ENCODE assay signal across 11 cellular contexts in genomic region chr12:124440841-124441381, GRCh38.
DNase-seq lines count a peak whose midpoint lies in the region; ATAC-seq, FAIRE-seq and TF ChIP-seq lines count a peak whose summit lies in the region.
"Had no signal": no experiment of that assay in that cellular context is flagged by ENCODE, and none has a peak within 500 bp of the region (broad histone marks: within the 10 kb centered on the region; RNA-seq: fewer than 3 reads in every experiment).

No MANE protein-coding gene starts in this region.

- no peak overlapping the region for H2AFZ ChIP-seq in HepG2 (ENCODE audit: low read length)

- H4K20me1 ChIP-seq in HepG2 (ENCODE audit: insufficient read depth, low read length) = no peaks in the 10 kb centered on the region

- no peak overlapping the region for H3K4me2 ChIP-seq in HepG2 (ENCODE audit: low read depth, low read length)

- peak overlapping the region; percentile 66 for H3K27ac Mint-ChIP-seq in endodermal cell

- no peaks in the 10 kb centered on the region for H3K9me3 ChIP-seq in liver (ENCODE audit: control insufficient read depth in 4 of 4, low read length in 3 of 4)
- H3K9me3 ChIP-seq in HepG2 (ENCODE audit: low read length) = no peaks in the 10 kb centered on the region
- peaks cover 11% of the 10 kb centered on the region for H3K9me3 ChIP-seq in endodermal cell (ENCODE audit: control insufficient read depth, low read length)
- no peaks in the 10 kb centered on the region for H3K9me3 ChIP-seq in mesodermal cell (ENCODE audit: control insufficient read depth, low read length)
- H3K9me3 ChIP-seq in aorta (ENCODE audit: control insufficient read depth, low read length) = no peaks in the 10 kb centered on the region
- H3K9me3 ChIP-seq in mucosa of descending colon = no peaks in the 10 kb centered on the region

- FAIRE-seq in HepG2 (lab: Jason Lieb, UNC) = no peak

- H3K36me3 ChIP-seq in liver (ENCODE audit: control insufficient read depth in 4 of 4, insufficient read depth in 3 of 4, low read depth in 1 of 4, low read length in 3 of 4) = peaks cover 0 to 13% (median 9%) of the 10 kb centered on the region in 4 donors
- H3K36me3 ChIP-seq in HepG2 (replicated peaks in 1 of 2; ENCODE audit: control insufficient read depth in 1 of 2, insufficient read depth in 2 of 2, low read length in 2 of 2) = peaks cover 11 to 25% of the 10 kb centered on the region in 2 experiments; a peak in 4 of 5 replicates
- peaks cover 32% of the 10 kb centered on the region for H3K36me3 ChIP-seq in endodermal cell (ENCODE audit: control insufficient read depth, insufficient read depth, low read length)
- peaks cover 42% of the 10 kb centered on the region for H3K36me3 ChIP-seq in mesodermal cell (ENCODE audit: control insufficient read depth, insufficient read depth, low read length)
- no peaks in the 10 kb centered on the region for H3K36me3 ChIP-seq in aorta (ENCODE audit: control insufficient read depth in 1 of 2, insufficient read depth in 2 of 2, low read length in 1 of 2)
- H3K36me3 ChIP-seq in mucosa of descending colon (ENCODE audit: low read depth) = no peaks in the 10 kb centered on the region

- no peaks in the 10 kb centered on the region for H3K27me3 Mint-ChIP-seq in endodermal cell (ENCODE audit: insufficient read depth)
- H3K27me3 Mint-ChIP-seq: naive B cell had no signal

- intact Hi-C loops in HepG2 (cut with micrococcal nuclease; ENCODE audit: unreplicated experiment) = no loop called here
- intact Hi-C loops in aorta (cut with DNase I) = no loop called here
- intact Hi-C loops in mucosa of descending colon (cut with DNase I, micrococcal nuclease) = no loop called here

- CTCF ChIA-PET in HepG2 (lab: Yijun Ruan, JAX; ENCODE audit: low intra/inter-chr PET ratio, low total read pairs) = no interaction called here

- TF ChIP-seq POLR2A in HepG2 (IDR thresholded peaks at IDR 0.05; ENCODE audit: insufficient read depth in 1 of 2, low read depth in 2 of 2, low read length in 2 of 2) = no peak

- no peak overlapping the region for H3K4me3 ChIP-seq in liver (ENCODE audit: low read depth in 1 of 3, low read length in 3 of 3)
- H3K4me3 ChIP-seq in HepG2 (replicated peaks in 1 of 3; ENCODE audit: insufficient read depth in 1 of 3, low read depth in 2 of 3, low read length in 3 of 3) = no peak overlapping the region
- no peak overlapping the region for H3K4me3 ChIP-seq in endodermal cell (ENCODE audit: low read length)
- H3K4me3 ChIP-seq in mesodermal cell (ENCODE audit: extremely low read depth, insufficient read depth, low read length, poor library complexity, severe bottlenecking) = no peak overlapping the region
- H3K4me3 ChIP-seq in aorta (ENCODE audit: low read length in 2 of 2) = no peak overlapping the region
- no peak overlapping the region for H3K4me3 ChIP-seq in mucosa of descending colon

- TF ChIP-seq CTCF in liver (IDR thresholded peaks at IDR 0.05; ENCODE audit: low read depth, low read length, missing input control) = no peak
- no peak for TF ChIP-seq CTCF in HepG2 (CRISPR knock-in tag; IDR thresholded peaks at IDR 0.05)
- TF ChIP-seq CTCF in endodermal cell (conservative IDR thresholded peaks at IDR 0.05) = no peak
- TF ChIP-seq CTCF in mucosa of descending colon (IDR thresholded peaks at IDR 0.05) = no peak

- H3K79me2 ChIP-seq in HepG2 (ENCODE audit: insufficient read depth, low read length) = no peaks in the 10 kb centered on the region

- no peak overlapping the region for H3K9ac ChIP-seq in liver (ENCODE audit: low read depth in 1 of 2, low read length in 2 of 2)
- H3K9ac ChIP-seq in HepG2 (ENCODE audit: insufficient read depth, low read depth, low read length) = no peak overlapping the region
- no peak overlapping the region for H3K9ac ChIP-seq in endodermal cell (ENCODE audit: extremely low read depth, low read length, poor library complexity, severe bottlenecking)

- H3K27me3 ChIP-seq in liver (ENCODE audit: control insufficient read depth in 4 of 4, insufficient read depth in 4 of 4, low read length in 3 of 4) (no peaks in the 10 kb centered on the region), HepG2 (ENCODE audit: control insufficient read depth in 1 of 2, insufficient read depth in 2 of 2, low read length in 2 of 2) (no peaks in the 10 kb centered on the region), endodermal cell (ENCODE audit: control insufficient read depth, insufficient read depth, low read length, poor library complexity, severe bottlenecking) (no peaks in the 10 kb centered on the region), aorta (ENCODE audit: control insufficient read depth in 1 of 2, insufficient read depth in 2 of 2, low read length in 1 of 2) (no peaks in the 10 kb centered on the region)

- peaks cover 32% of the 10 kb centered on the region for H3K36me3 Mint-ChIP-seq in endodermal cell (ENCODE audit: low read depth)

- TF ChIP-seq EP300 in HepG2 (IDR thresholded peaks at IDR 0.05; ENCODE audit: low read depth in 2 of 2, low read length in 2 of 2) (no peak), HepG2 (CRISPR knock-in tag; IDR thresholded peaks at IDR 0.05; ENCODE audit: borderline replicate concordance) (no peak)

- no peak overlapping the region for H3K4me3 Mint-ChIP-seq in endodermal cell
- H3K4me3 Mint-ChIP-seq: naive B cell had no signal

- H3K9me3 Mint-ChIP-seq in endodermal cell = no peaks in the 10 kb centered on the region
- H3K9me3 Mint-ChIP-seq: naive B cell had no signal

- no peaks in the 10 kb centered on the region for H3K4me1 Mint-ChIP-seq in endodermal cell

- no TSS peak for BruUV-seq in HepG2 (replicated peaks; lab: Mats Ljungman, UMichigan)

- TF ChIP-seq RAD21 in liver (IDR thresholded peaks at IDR 0.05) (peak in 1 of 2 donors; percentile 11), HepG2 (CRISPR knock-in tag; IDR thresholded peaks at IDR 0.05) (no peak)

- H3K4me1 ChIP-seq in liver (ENCODE audit: control insufficient read depth in 4 of 4, insufficient read depth in 4 of 4, low read length in 3 of 4) = no peaks in the 10 kb centered on the region
- H3K4me1 ChIP-seq in HepG2 (ENCODE audit: insufficient read depth, low read length) = no peaks in the 10 kb centered on the region
- no peaks in the 10 kb centered on the region for H3K4me1 ChIP-seq in endodermal cell (ENCODE audit: control insufficient read depth, insufficient read depth, low read length)
- H3K4me1 ChIP-seq in mesodermal cell (ENCODE audit: control insufficient read depth, insufficient read depth, low read length, poor library complexity, severe bottlenecking) = peaks cover 11% of the 10 kb centered on the region
- H3K4me1 ChIP-seq in aorta (ENCODE audit: control insufficient read depth in 1 of 2, insufficient read depth in 2 of 2, low read length in 2 of 2) = peaks cover 0 to 4% of the 10 kb centered on the region in 2 donors
- no peaks in the 10 kb centered on the region for H3K4me1 ChIP-seq in mucosa of descending colon (ENCODE audit: low read depth)

- no peak for DNase-seq in HepG2 (ENCODE audit: low spot score)
- DNase-seq in endodermal cell = no peak
- DNase-seq in aorta = no peak
- DNase-seq in NCI-H2196 treated with DMSO at 0.1 percent for 48 hours (lab: John Stamatoyannopoulos, UW; ENCODE audit: unreplicated experiment) = no peak
- DNase-seq in mucosa of descending colon = no peak
- DNase-seq: head of caudate nucleus; naive B cell; stimulated activated CD4-positive, alpha-beta T cell treated with anti-CD3 and anti-CD28 coated beads, Interleukin-2, amount 100 ng/mL, for 48 hours had no signal

- ATAC-seq in HepG2 (no peak), aorta (ENCODE audit: low FRiP score) (peak; percentile 45), HG03565 (IDR thresholded peaks at IDR 0.05; ENCODE audit: unreplicated experiment) (no peak), mucosa of descending colon (no peak)

- WGBS in liver = 82% methylated on average over 13 of the region's 13 CpGs
- 98% methylated on average over 13 of the region's 13 CpGs for WGBS in HepG2 (ENCODE audit: low lambda C conversion rate)
- WGBS in endodermal cell (ENCODE audit: insufficient coverage in 1 of 2, insufficient read length in 1 of 2), 2 experiments = 94 to 95% methylated on average over 11 to 13 of the region's 13 CpGs
- WGBS in mesodermal cell (ENCODE audit: insufficient coverage in 2 of 2), 2 experiments = 94% methylated on average over 7 to 11 of the region's 13 CpGs
- 28 to 30% methylated on average over 13 of the region's 13 CpGs for WGBS in aorta, 2 donors

- H3K27ac ChIP-seq in liver (ENCODE audit: low read depth in 1 of 2, low read length in 2 of 2) = peak overlapping the region; percentile 46 to 62
- H3K27ac ChIP-seq in HepG2 (ENCODE audit: extremely low read length, insufficient read depth, low read length) = no peak overlapping the region
- H3K27ac ChIP-seq in endodermal cell (ENCODE audit: low read depth, low read length) = no peak overlapping the region
- H3K27ac ChIP-seq in mesodermal cell (ENCODE audit: low read depth, low read length, severe bottlenecking) = peak overlapping the region; percentile 46
- peak overlapping the region in 1 of 2 donors; percentile 27 for H3K27ac ChIP-seq in aorta (ENCODE audit: low read depth in 1 of 2, low read length in 2 of 2)

- POLR2A ChIA-PET in HepG2 (lab: Yijun Ruan, JAX) = no interaction called here

- in situ Hi-C loops in HepG2 (cut with HindIII; ENCODE audit: extremely low pct_ligation_motif_present, low pct_unique_long_range_greater_than_20kb) = no loop called here

TF ChIP-seq in liver, 16 proteins besides CTCF, POLR2A, EP300 and RAD21:
- TF ChIP-seq MAX (IDR thresholded peaks at IDR 0.05) (no peak), NR2F2 (IDR thresholded peaks at IDR 0.05) (peak; percentile 71), SP1 (IDR thresholded peaks at IDR 0.05) (peak; percentile 9), RXRA (IDR thresholded peaks at IDR 0.05) (peak in 1 of 2 donors; percentile 4)

TF ChIP-seq in HepG2, 621 proteins besides CTCF, POLR2A, EP300 and RAD21 (continues in another document):
- no peak for TF ChIP-seq ZNF709 (CRISPR knock-in tag; IDR thresholded peaks at IDR 0.05)
- TF ChIP-seq ZFP36 (IDR thresholded peaks at IDR 0.05; ENCODE audit: borderline replicate concordance, low read depth, low read length, partially characterized antibody) = no peak
- TF ChIP-seq ADNP (CRISPR knock-in tag; IDR thresholded peaks at IDR 0.05) = no peak
- TF ChIP-seq SRY (CRISPR knock-in tag; IDR thresholded peaks at IDR 0.05) = no peak
- TF ChIP-seq PREB (CRISPR knock-in tag; IDR thresholded peaks at IDR 0.05) = no peak
- no peak for TF ChIP-seq ZNF740 (CRISPR knock-in tag; IDR thresholded peaks at IDR 0.05)

Comparison
In these comparisons a context has a peak if more than half of its experiments do, and no peak if none do; other contexts are left out.
1. H3K27ac ChIP-seq: peak in liver (2 of 2) and mesodermal cell (single experiment); none in HepG2 (single experiment) and endodermal cell (single experiment).